Comparison of ENCODE assay signal across 19 cellular contexts in genomic region chr5:113231653-113232000, GRCh38.
DNase-seq lines count a peak whose midpoint lies in the region; ATAC-seq, FAIRE-seq and TF ChIP-seq lines count a peak whose summit lies in the region.
"Had no signal": no experiment of that assay in that cellular context is flagged by ENCODE, and none has a peak within 500 bp of the region (broad histone marks: within the 10 kb centered on the region; RNA-seq: fewer than 3 reads in every experiment).

No MANE protein-coding gene starts in this region.

- no peak overlapping the region for H3K4ac ChIP-seq in mesenchymal stem cell (ENCODE audit: low read depth in 1 of 2, low read length in 2 of 2)

- H3K23ac ChIP-seq in mesenchymal stem cell (ENCODE audit: low read length in 2 of 2), result no peak overlapping the region

- H3K4me3 Mint-ChIP-seq in WTC11 (no peak overlapping the region), neural progenitor cell (no peak overlapping the region)
- H3K4me3 Mint-ChIP-seq: CD4-positive, alpha-beta memory T cell had no signal

- H3K9me3 Mint-ChIP-seq in WTC11, result no peaks in the 10 kb centered on the region
- no peaks in the 10 kb centered on the region for H3K9me3 Mint-ChIP-seq in neural progenitor cell

- BruUV-seq in HepG2 (replicated peaks; lab: Mats Ljungman, UMichigan), result no TSS peak

- H3K4me1 ChIP-seq in HepG2 (ENCODE audit: insufficient read depth, low read length) (no peaks in the 10 kb centered on the region), right lobe of liver (peaks cover 0 to 15% (median 0%) of the 10 kb centered on the region in 4 donors), mesenchymal stem cell (ENCODE audit: control insufficient read depth, insufficient read depth, low read depth, low read length) (peaks cover under 1% of the 10 kb centered on the region), neural progenitor cell (peaks cover 6% of the 10 kb centered on the region)
- H3K4me1 ChIP-seq: BLaER1 had no signal

- no peak for TF ChIP-seq POLR2A in HepG2 (IDR thresholded peaks at IDR 0.05; ENCODE audit: insufficient read depth in 1 of 2, low read depth in 2 of 2, low read length in 2 of 2)
- no peak for TF ChIP-seq POLR2A in right lobe of liver (IDR thresholded peaks at IDR 0.05)

- FAIRE-seq in HepG2 (lab: Jason Lieb, UNC), result no peak

- 0% methylated on average over 1 of the region's 1 CpG for WGBS in HepG2 (ENCODE audit: low lambda C conversion rate)
- 72% methylated on average over 1 of the region's 1 CpG for WGBS in right lobe of liver (ENCODE audit: insufficient coverage, low coverage, low lambda C conversion rate, missing lambda C conversion rate)
- WGBS in mesenchymal stem cell, result 50% methylated on average over 1 of the region's 1 CpG

- H4K8ac ChIP-seq in mesenchymal stem cell (ENCODE audit: low read length), result no peak overlapping the region

- H3K79me1 ChIP-seq in mesenchymal stem cell (replicated peaks; ENCODE audit: low read length, poor library complexity, severe bottlenecking), result peaks cover 5% of the 10 kb centered on the region

- H3K9me3 ChIP-seq in HepG2 (ENCODE audit: low read length) (no peaks in the 10 kb centered on the region), right lobe of liver (no peaks in the 10 kb centered on the region), mesenchymal stem cell (ENCODE audit: control insufficient read depth, low read length) (no peaks in the 10 kb centered on the region), neural progenitor cell (ENCODE audit: low read depth) (no peaks in the 10 kb centered on the region)
- H3K9me3 ChIP-seq: BLaER1, HAP-1 had no signal

- H2BK5ac ChIP-seq in mesenchymal stem cell (ENCODE audit: low read depth, low read length, poor library complexity, severe bottlenecking), result no peak overlapping the region

- TF ChIP-seq RAD21 in HepG2 (CRISPR knock-in tag; IDR thresholded peaks at IDR 0.05), result no peak

- H3K27me3 ChIP-seq in HepG2 (ENCODE audit: control insufficient read depth in 1 of 2, insufficient read depth in 2 of 2, low read length in 2 of 2), result no peaks in the 10 kb centered on the region; a peak in 2 of 5 replicates
- no peaks in the 10 kb centered on the region for H3K27me3 ChIP-seq in right lobe of liver
- no peaks in the 10 kb centered on the region for H3K27me3 ChIP-seq in mesenchymal stem cell (ENCODE audit: control insufficient read depth in 1 of 2, insufficient read depth in 1 of 2, low read length in 2 of 2)
- no peaks in the 10 kb centered on the region for H3K27me3 ChIP-seq in neural progenitor cell
- H3K27me3 ChIP-seq: BLaER1 had no signal

- TF ChIP-seq EP300 in HepG2 (IDR thresholded peaks at IDR 0.05; ENCODE audit: low read depth in 2 of 2, low read length in 2 of 2), result no peak
- TF ChIP-seq EP300 in HepG2 (CRISPR knock-in tag; IDR thresholded peaks at IDR 0.05; ENCODE audit: borderline replicate concordance), result no peak

- H3K9ac ChIP-seq in HepG2 (ENCODE audit: insufficient read depth, low read depth, low read length), result no peak overlapping the region
- peak overlapping the region; percentile 23 for H3K9ac ChIP-seq in mesenchymal stem cell (ENCODE audit: low read length)
- H3K9ac ChIP-seq in neural progenitor cell, result no peak overlapping the region
- H3K9ac ChIP-seq: BLaER1 had no signal

- CTCF ChIA-PET in HepG2 (lab: Yijun Ruan, JAX; ENCODE audit: low intra/inter-chr PET ratio, low total read pairs), result no interaction called here
- CTCF ChIA-PET in WTC11 (lab: Charles Lee), result no interaction called here

- no peak overlapping the region for H2BK15ac ChIP-seq in mesenchymal stem cell (ENCODE audit: low read depth, poor library complexity, severe bottlenecking)

- POLR2A ChIA-PET in HepG2 (lab: Yijun Ruan, JAX), result no interaction called here
- POLR2A ChIA-PET in WTC11 (lab: Charles Lee), result no interaction called here

- H3K27me3 Mint-ChIP-seq in WTC11 (ENCODE audit: low read depth) (no peaks in the 10 kb centered on the region), neural progenitor cell (ENCODE audit: insufficient read depth, low read depth) (peaks cover 3% of the 10 kb centered on the region)

- H4K91ac ChIP-seq in mesenchymal stem cell (ENCODE audit: low read length), result no peak overlapping the region

- ATAC-seq in HepG2 (no peak), right lobe of liver (no peak), WTC11 (no peak), left lobe of liver (no peak), HG03354 (IDR thresholded peaks at IDR 0.05; ENCODE audit: poor library complexity, severe bottlenecking, unreplicated experiment) (no peak), HG02870 (IDR thresholded peaks at IDR 0.05; ENCODE audit: unreplicated experiment) (no peak)

- H2BK120ac ChIP-seq in mesenchymal stem cell (ENCODE audit: low read depth, low read length), result no peak overlapping the region

- H2BK12ac ChIP-seq in mesenchymal stem cell (ENCODE audit: low read length in 2 of 2), result no peak overlapping the region

- peaks cover 65% of the 10 kb centered on the region for H3K4me1 Mint-ChIP-seq in WTC11
- peaks cover 8% of the 10 kb centered on the region for H3K4me1 Mint-ChIP-seq in neural progenitor cell

- TF ChIP-seq CTCF in HepG2 (CRISPR knock-in tag; IDR thresholded peaks at IDR 0.05), result no peak
- TF ChIP-seq CTCF in right lobe of liver (IDR thresholded peaks at IDR 0.05), result no peak
- TF ChIP-seq CTCF in WTC11 (IDR thresholded peaks at IDR 0.05), result no peak
- TF ChIP-seq CTCF in neural progenitor cell (IDR thresholded peaks at IDR 0.05), result no peak

- H3K36me3 Mint-ChIP-seq in WTC11 (no peaks in the 10 kb centered on the region), neural progenitor cell (no peaks in the 10 kb centered on the region)

- H3K18ac ChIP-seq in mesenchymal stem cell (ENCODE audit: low read depth in 1 of 2, low read length in 2 of 2), result no peak overlapping the region

- H3K27ac Mint-ChIP-seq in WTC11, result peak overlapping the region; percentile 61; the same call in 1 of the 2 replicates
- no peak overlapping the region for H3K27ac Mint-ChIP-seq in neural progenitor cell
- H3K27ac Mint-ChIP-seq: CD4-positive, alpha-beta memory T cell had no signal

- H3K79me2 ChIP-seq in HepG2 (ENCODE audit: insufficient read depth, low read length) (no peaks in the 10 kb centered on the region), neural progenitor cell (ENCODE audit: low read depth) (no peaks in the 10 kb centered on the region)

- H2AK5ac ChIP-seq in mesenchymal stem cell (ENCODE audit: low read length, severe bottlenecking), result no peak overlapping the region

- H4K20me1 ChIP-seq in HepG2 (ENCODE audit: insufficient read depth, low read length) (no peaks in the 10 kb centered on the region), neural progenitor cell (ENCODE audit: low read depth) (no peaks in the 10 kb centered on the region)
- H4K20me1 ChIP-seq: BLaER1 had no signal

- DNase-seq in HepG2 (ENCODE audit: low spot score) (no peak), right lobe of liver (no peak), WTC11 (ENCODE audit: low spot score) (no peak), mesenchymal stem cell (no peak), left lobe of liver (ENCODE audit: low spot score) (no peak), neural progenitor cell (ENCODE audit: low spot score) (no peak)
- DNase-seq: CD4-positive, alpha-beta memory T cell; GF-D8; KG1; NCI-H1105 treated with DMSO at 0.1 percent for 48 hours; NCI-H1694; NCI-H2081 treated with DMSO at 0.1 percent for 48 hours; NCI-H748 treated with DMSO at 0.1 percent for 48 hours; OCI-M1; SIG-M5 had no signal

- in situ Hi-C loops in HepG2 (cut with HindIII; ENCODE audit: extremely low pct_ligation_motif_present, low pct_unique_long_range_greater_than_20kb), result no loop called here

- H3K4me2 ChIP-seq in HepG2 (ENCODE audit: low read depth, low read length), result no peak overlapping the region
- H3K4me2 ChIP-seq in mesenchymal stem cell (ENCODE audit: low read length, poor library complexity, severe bottlenecking), result no peak overlapping the region
- H3K4me2 ChIP-seq in neural progenitor cell, result no peak overlapping the region
- H3K4me2 ChIP-seq: BLaER1 had no signal

- no peak overlapping the region for H3K14ac ChIP-seq in mesenchymal stem cell (ENCODE audit: low read length in 2 of 2)

- no peaks in the 10 kb centered on the region for H3F3A ChIP-seq in neural progenitor cell (ENCODE audit: low read depth)

- H2AFZ ChIP-seq in HepG2 (ENCODE audit: low read length), result no peak overlapping the region
- no peak overlapping the region for H2AFZ ChIP-seq in mesenchymal stem cell (ENCODE audit: low read depth, low read length)
- no peak overlapping the region for H2AFZ ChIP-seq in neural progenitor cell (replicated peaks)

- H3K36me3 ChIP-seq in HepG2 (replicated peaks in 1 of 2; ENCODE audit: control insufficient read depth in 1 of 2, insufficient read depth in 2 of 2, low read length in 2 of 2), result no peaks in the 10 kb centered on the region
- no peaks in the 10 kb centered on the region for H3K36me3 ChIP-seq in right lobe of liver
- no peaks in the 10 kb centered on the region for H3K36me3 ChIP-seq in mesenchymal stem cell (ENCODE audit: control insufficient read depth in 1 of 2, insufficient read depth in 2 of 2, low read depth in 1 of 2, low read length in 2 of 2)
- no peaks in the 10 kb centered on the region for H3K36me3 ChIP-seq in neural progenitor cell
- H3K36me3 ChIP-seq: BLaER1, HAP-1 had no signal

- no peak overlapping the region for H3K27ac ChIP-seq in HepG2 (ENCODE audit: extremely low read length, insufficient read depth, low read length)
- no peak overlapping the region for H3K27ac ChIP-seq in right lobe of liver
- no peak overlapping the region for H3K27ac ChIP-seq in mesenchymal stem cell (ENCODE audit: low read length, poor library complexity, severe bottlenecking)
- no peak overlapping the region for H3K27ac ChIP-seq in neural progenitor cell
- H3K27ac ChIP-seq: BLaER1 had no signal

- intact Hi-C loops in HepG2 (cut with micrococcal nuclease; ENCODE audit: unreplicated experiment) (no loop called here), right lobe of liver (cut with DNase I) (no loop called here)

- no peak overlapping the region for H3K4me3 ChIP-seq in HepG2 (replicated peaks in 1 of 3; ENCODE audit: insufficient read depth in 1 of 3, low read depth in 2 of 3, low read length in 3 of 3)
- no peak overlapping the region for H3K4me3 ChIP-seq in right lobe of liver
- no peak overlapping the region for H3K4me3 ChIP-seq in mesenchymal stem cell (ENCODE audit: insufficient read depth in 1 of 2, low read depth in 1 of 2, low read length in 2 of 2)
- H3K4me3 ChIP-seq in neural progenitor cell, result no peak overlapping the region
- H3K4me3 ChIP-seq: BLaER1, HAP-1 had no signal

TF ChIP-seq in HepG2, 621 proteins besides CTCF, POLR2A, EP300 and RAD21 (continues in another document):
- TF ChIP-seq ZNF468 (CRISPR knock-in tag; IDR thresholded peaks at IDR 0.05), result no peak
